ENCODE assay signal across 2 cellular contexts in genomic region chr6:108107102-108107501, GRCh38.
TF ChIP-seq lines count a peak whose summit lies in the region.

No MANE protein-coding gene starts in this region.

TF ChIP-seq in GM23338, 12 proteins besides CTCF, POLR2A, EP300 and RAD21:
- no peak for TF ChIP-seq JUNB (IDR thresholded peaks at IDR 0.05; ENCODE audit: unreplicated experiment)
- TF ChIP-seq NANOG (IDR thresholded peaks at IDR 0.05; ENCODE audit: borderline replicate concordance) = no peak
- TF ChIP-seq EZH2phosphoT487 (IDR thresholded peaks at IDR 0.05; ENCODE audit: unreplicated experiment) = no peak
- no peak for TF ChIP-seq ZNF331 (CRISPR knock-in tag; IDR thresholded peaks at IDR 0.05; ENCODE audit: low read depth)
- TF ChIP-seq REST (IDR thresholded peaks at IDR 0.05; ENCODE audit: unreplicated experiment) = no peak
- TF ChIP-seq STAT1 (IDR thresholded peaks at IDR 0.05; ENCODE audit: unreplicated experiment) = no peak
- TF ChIP-seq ZNF114 (CRISPR knock-in tag; IDR thresholded peaks at IDR 0.05) = no peak
- TF ChIP-seq ZNF462 (CRISPR knock-in tag; IDR thresholded peaks at IDR 0.05) = no peak
- no peak for TF ChIP-seq POLR2AphosphoS5 (IDR thresholded peaks at IDR 0.05; ENCODE audit: low read depth)
- no peak for TF ChIP-seq ETS1 (IDR thresholded peaks at IDR 0.05)

TF ChIP-seq in K562, 482 proteins besides CTCF, POLR2A, EP300 and RAD21:
- no peak for TF ChIP-seq THAP12 (CRISPR knock-in tag; IDR thresholded peaks at IDR 0.05)
- no peak for TF ChIP-seq HMBOX1 (IDR thresholded peaks at IDR 0.05)
- no peak for TF ChIP-seq NCOA2 (IDR thresholded peaks at IDR 0.05; ENCODE audit: partially characterized antibody in 2 of 2)
- TF ChIP-seq HMG20A (CRISPR knock-in tag; conservative IDR thresholded peaks at IDR 0.05) = no peak
- peak; percentile 83 for TF ChIP-seq MYNN (IDR thresholded peaks at IDR 0.05)
- no peak for TF ChIP-seq MYNN (CRISPR knock-in tag; IDR thresholded peaks at IDR 0.05)
